ENCODE assay signal across 7 cellular contexts in the genomic region with DNA sequence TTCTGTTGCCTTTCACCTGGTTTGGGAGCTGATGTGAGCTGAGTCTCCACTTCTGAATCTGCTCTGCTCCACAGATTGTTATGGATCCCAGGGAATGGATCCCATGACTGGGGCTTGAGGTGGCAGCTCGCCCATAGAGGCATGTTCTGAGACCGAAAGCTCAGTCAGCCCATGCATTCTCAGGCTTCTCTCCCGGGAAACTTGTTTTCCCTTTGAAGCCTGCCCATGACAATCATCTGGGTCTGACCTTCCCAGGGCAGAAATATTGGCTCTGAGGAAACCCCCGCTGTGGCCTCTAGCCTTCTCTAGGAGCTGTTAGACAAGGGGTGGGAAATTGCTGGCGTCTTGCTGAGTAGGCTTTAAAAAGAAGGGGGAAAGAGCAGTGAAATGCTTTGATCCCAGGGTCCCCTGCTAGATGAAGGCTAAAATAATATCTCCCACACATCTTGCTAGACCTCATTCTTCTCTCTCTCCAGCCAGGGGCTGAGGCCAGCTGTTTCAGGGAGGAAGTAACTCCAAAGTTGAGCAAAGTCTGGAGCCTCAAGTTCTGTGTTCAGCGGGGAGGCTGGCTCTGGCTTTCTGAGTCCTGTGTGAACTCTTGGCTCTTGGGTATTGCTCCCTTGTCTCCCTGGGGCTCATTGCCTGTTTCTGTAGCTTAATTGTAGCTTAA. TPM values are rescaled to one million over a fixed set of nuclear protein-coding genes. Genes with fewer than 3 reads are reported as not detected.
DNase-seq lines count a peak whose midpoint lies in the region; TF ChIP-seq lines count a peak whose summit lies in the region.

No MANE protein-coding gene starts in this region.

- H3K4me2 ChIP-seq in Loucy (ENCODE audit: low read depth, low read length, poor library complexity, severe bottlenecking), result peak overlapping the region; percentile 85

- DNase-seq in activated T-helper 2 cell treated with anti-CD3 and anti-CD28 coated beads, Interferon-gamma antibody, Interleukin-2, Interleukin-4, amounts not matched to agents 10 μg/mL and 5 μg/mL and 100 μg/mL, durations not matched to agents 14 hours and 24 hours and 36 hours (ENCODE audit: low spot score), result no peak
- peak; percentile 56 for DNase-seq in islet precursor cell
- DNase-seq in stomach, result no peak
- no peak for DNase-seq in cortex of kidney (lab: John Stamatoyannopoulos, UW)
- no peak for DNase-seq in DMS79 (lab: John Stamatoyannopoulos, UW)
- DNase-seq in NCI-H187 (lab: John Stamatoyannopoulos, UW), result no peak

- H3K36me3 ChIP-seq in Loucy (ENCODE audit: insufficient read depth, low read length) (no peaks in the 10 kb centered on the region), stomach (peaks cover 0 to 21% (median 8%) of the 10 kb centered on the region in 4 donors)

- H3K9me3 ChIP-seq in Loucy (ENCODE audit: insufficient read depth, low read depth, low read length) (no peaks in the 10 kb centered on the region), stomach (no peaks in the 10 kb centered on the region)

- intact Hi-C loops in activated T-helper 2 cell treated with anti-CD3 and anti-CD28 coated beads, Interferon-gamma antibody, Interleukin-2, Interleukin-4, amounts not matched to agents 10 μg/mL and 5 μg/mL and 100 μg/mL, durations not matched to agents 14 hours and 24 hours and 36 hours (cut with micrococcal nuclease), result loop anchor here (2.0 kb wide), 1 partner anchor 19 kb away; a partner anchor contains a TSS
- intact Hi-C loops in stomach (cut with DNase I; ENCODE audit: low total_unique reads), result no loop called here

- H3K4me3 ChIP-seq in Loucy (ENCODE audit: low read length, poor library complexity, severe bottlenecking) (peak overlapping the region; percentile 84), stomach (peak overlapping the region in 3 of 4 donors; percentile 46 to 60 (median 49))

- peak overlapping the region; percentile 84 for H3K9ac ChIP-seq in Loucy (ENCODE audit: low read depth, low read length, poor library complexity, severe bottlenecking)

- H2AFZ ChIP-seq in Loucy (ENCODE audit: low read length), result 0 out of 2 replicates have a peak overlapping the region, but pooled peaks have one; percentile 26

- H3K9me2 ChIP-seq in Loucy (replicated peaks; ENCODE audit: low read depth, low read length), result no peaks in the 10 kb centered on the region

- peaks cover 34% of the 10 kb centered on the region for H3K36me3 Mint-ChIP-seq in activated T-helper 2 cell treated with anti-CD3 and anti-CD28 coated beads, Interferon-gamma antibody, Interleukin-2, Interleukin-4, amounts not matched to agents 10 μg/mL and 5 μg/mL and 100 μg/mL, durations not matched to agents 14 hours and 24 hours and 36 hours (ENCODE audit: low read depth)

- H3K4me1 ChIP-seq in Loucy (ENCODE audit: insufficient read depth, low read length, poor library complexity, severe bottlenecking) (peaks cover 30% of the 10 kb centered on the region), stomach (peaks cover 28 to 58% (median 44%) of the 10 kb centered on the region in 4 donors)

- TF ChIP-seq POLR2A in stomach (IDR thresholded peaks at IDR 0.05), result no peak

- peak overlapping the region in 4 of 5 donors; percentile 79 to 91 (median 88) for H3K27ac ChIP-seq in stomach

- H3K4me1 Mint-ChIP-seq in activated T-helper 2 cell treated with anti-CD3 and anti-CD28 coated beads, Interferon-gamma antibody, Interleukin-2, Interleukin-4, amounts not matched to agents 10 μg/mL and 5 μg/mL and 100 μg/mL, durations not matched to agents 14 hours and 24 hours and 36 hours (ENCODE audit: low read depth), result peaks cover 28% of the 10 kb centered on the region

- H3K27ac Mint-ChIP-seq in activated T-helper 2 cell treated with anti-CD3 and anti-CD28 coated beads, Interferon-gamma antibody, Interleukin-2, Interleukin-4, amounts not matched to agents 10 μg/mL and 5 μg/mL and 100 μg/mL, durations not matched to agents 14 hours and 24 hours and 36 hours, result peak overlapping the region; percentile 80

- H3K79me2 ChIP-seq in Loucy (ENCODE audit: insufficient read depth, low read length), result peaks cover 40% of the 10 kb centered on the region

- peak overlapping the region; percentile 89 for H3K4me3 Mint-ChIP-seq in activated T-helper 2 cell treated with anti-CD3 and anti-CD28 coated beads, Interferon-gamma antibody, Interleukin-2, Interleukin-4, amounts not matched to agents 10 μg/mL and 5 μg/mL and 100 μg/mL, durations not matched to agents 14 hours and 24 hours and 36 hours (ENCODE audit: low read depth)

- no peaks in the 10 kb centered on the region for H3K27me3 Mint-ChIP-seq in activated T-helper 2 cell treated with anti-CD3 and anti-CD28 coated beads, Interferon-gamma antibody, Interleukin-2, Interleukin-4, amounts not matched to agents 10 μg/mL and 5 μg/mL and 100 μg/mL, durations not matched to agents 14 hours and 24 hours and 36 hours (ENCODE audit: low read depth)

- TF ChIP-seq CTCF in Loucy (conservative IDR thresholded peaks at IDR 0.05; ENCODE audit: low read length) (no peak), stomach (IDR thresholded peaks at IDR 0.05) (no peak)

- TF ChIP-seq EP300 in stomach (IDR thresholded peaks at IDR 0.05), result no peak

- no peaks in the 10 kb centered on the region for H3K9me3 Mint-ChIP-seq in activated T-helper 2 cell treated with anti-CD3 and anti-CD28 coated beads, Interferon-gamma antibody, Interleukin-2, Interleukin-4, amounts not matched to agents 10 μg/mL and 5 μg/mL and 100 μg/mL, durations not matched to agents 14 hours and 24 hours and 36 hours

- H3K27me3 ChIP-seq in Loucy (ENCODE audit: insufficient read depth, low read length, poor library complexity, severe bottlenecking) (no peaks in the 10 kb centered on the region), stomach (no peaks in the 10 kb centered on the region)

- H3F3A ChIP-seq in Loucy (ENCODE audit: low read depth), result no peaks in the 10 kb centered on the region

- no peaks in the 10 kb centered on the region for H4K20me1 ChIP-seq in Loucy (ENCODE audit: insufficient read depth, low read length, poor library complexity, severe bottlenecking)

- 47 to 67% (median 59%) methylated on average over 6 of the region's 6 CpGs for WGBS in stomach, 5 donors

RNA-seq across cellular contexts. Expression of a gene that starts 2.0 kb away (rescaled TPM):
- 99.7 and 101 TPM in 2 replicates for total RNA-seq in activated T-helper 2 cell treated with anti-CD3 and anti-CD28 coated beads, Interferon-gamma antibody, Interleukin-2, Interleukin-4, amounts not matched to agents 10 μg/mL and 5 μg/mL and 100 μg/mL, durations not matched to agents 14 hours and 24 hours and 36 hours
- total RNA-seq in stomach, result 100 to 1,000 TPM in 2 of 5 donors, 10 to 100 TPM in 1, 1 to 10 TPM in 1, not detected in 1; 2.2 to 191 (median 79.6) TPM
- 100 to 1,000 TPM; 358 to 568 (median 435) TPM for polyA plus RNA-seq in stomach

RNA-seq across cellular contexts. Expression of a gene that starts 4.8 kb away (rescaled TPM):
- total RNA-seq in activated T-helper 2 cell treated with anti-CD3 and anti-CD28 coated beads, Interferon-gamma antibody, Interleukin-2, Interleukin-4, amounts not matched to agents 10 μg/mL and 5 μg/mL and 100 μg/mL, durations not matched to agents 14 hours and 24 hours and 36 hours, result 41.0 and 41.3 TPM in 2 replicates
- total RNA-seq in stomach, result 10 to 100 TPM in 4 of 5 donors, 1 to 10 TPM in 1; 7.7 to 82.6 (median 29.5) TPM
- polyA plus RNA-seq in stomach, result 10 to 100 TPM; 87.7 to 95.1 (median 90.4) TPM

RNA-seq across cellular contexts. Expression of a gene that starts 16.1 kb away (rescaled TPM):
- 130 and 134 TPM in 2 replicates for total RNA-seq in activated T-helper 2 cell treated with anti-CD3 and anti-CD28 coated beads, Interferon-gamma antibody, Interleukin-2, Interleukin-4, amounts not matched to agents 10 μg/mL and 5 μg/mL and 100 μg/mL, durations not matched to agents 14 hours and 24 hours and 36 hours
- 100 to 1,000 TPM in 1 of 5 donors, 10 to 100 TPM in 3, not detected in 1; 11.3 to 143 (median 79.1) TPM for total RNA-seq in stomach
- 100 to 1,000 TPM; 217 to 272 (median 223) TPM for polyA plus RNA-seq in stomach

RNA-seq across cellular contexts. Expression of a gene that starts 18.1 kb away (rescaled TPM):
- 25.1 and 27.0 TPM in 2 replicates for total RNA-seq in activated T-helper 2 cell treated with anti-CD3 and anti-CD28 coated beads, Interferon-gamma antibody, Interleukin-2, Interleukin-4, amounts not matched to agents 10 μg/mL and 5 μg/mL and 100 μg/mL, durations not matched to agents 14 hours and 24 hours and 36 hours
- total RNA-seq in stomach, result 10 to 100 TPM; 12.2 to 87.5 (median 19.6) TPM
- polyA plus RNA-seq in stomach, result 10 to 100 TPM in 2 of 3 donors, 1 to 10 TPM in 1; 5.2 to 15.1 (median 14.9) TPM

RNA-seq across cellular contexts. Expression of a gene that starts 23.1 kb away (rescaled TPM):
- 6.5 and 7.0 TPM in 2 replicates for total RNA-seq in activated T-helper 2 cell treated with anti-CD3 and anti-CD28 coated beads, Interferon-gamma antibody, Interleukin-2, Interleukin-4, amounts not matched to agents 10 μg/mL and 5 μg/mL and 100 μg/mL, durations not matched to agents 14 hours and 24 hours and 36 hours
- 10 to 100 TPM in 3 of 5 donors, 1 to 10 TPM in 1, not detected in 1; 5.0 to 62.4 (median 24.9) TPM for total RNA-seq in stomach
- polyA plus RNA-seq in stomach, result 10 to 100 TPM; 15.9 to 27.8 (median 21.3) TPM
